ENCODE assay signal across 11 cellular contexts in the genomic region with DNA sequence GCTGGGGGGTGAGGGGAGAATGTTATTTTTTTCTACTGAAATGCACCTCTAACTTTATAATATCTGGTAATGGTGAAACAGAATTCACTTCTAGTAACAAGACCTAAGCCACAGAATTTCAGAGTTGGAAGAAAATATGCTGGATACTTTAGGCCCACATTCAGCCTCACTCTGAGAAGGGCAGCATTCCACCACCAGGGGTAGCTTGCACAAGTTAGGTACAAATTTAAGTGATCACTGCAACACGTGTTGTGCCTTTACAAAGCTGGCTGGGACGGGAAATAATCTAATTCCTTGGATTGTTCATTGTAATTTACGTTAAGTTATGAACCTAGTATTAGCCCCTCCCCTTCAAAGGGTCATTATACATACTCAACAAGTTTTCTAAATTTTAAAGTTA.
A peak's percentile ranks its signal among the peaks of the same experiment; 100 is the strongest.
DNase-seq lines count a peak whose midpoint lies in the region; ATAC-seq, FAIRE-seq and TF ChIP-seq lines count a peak whose summit lies in the region.
"Had no signal": no experiment of that assay in that cellular context is flagged by ENCODE, and none has a peak within 500 bp of the region (broad histone marks: within the 10 kb centered on the region; RNA-seq: fewer than 3 reads in every experiment).

No MANE protein-coding gene starts in this region.

- H3K79me2 ChIP-seq in K562 (ENCODE audit: control insufficient read depth, insufficient read depth, low read length), result no peaks in the 10 kb centered on the region

- H3K4me3 ChIP-seq in AG10803 (ENCODE audit: low read length) (no peak overlapping the region), HFF-Myc (replicated peaks; ENCODE audit: low read depth, low read length) (no peak overlapping the region), K562 (no peak overlapping the region), kidney epithelial cell (ENCODE audit: low read depth, low read length) (no peak overlapping the region)

- H3K9me1 ChIP-seq in K562 (ENCODE audit: control insufficient read depth, insufficient read depth, low read length), result no peaks in the 10 kb centered on the region

- H3K36me3 ChIP-seq in K562 (ENCODE audit: control insufficient read depth, insufficient read depth, low read length) (no peaks in the 10 kb centered on the region), kidney epithelial cell (ENCODE audit: control insufficient read depth, insufficient read depth, low read length) (no peaks in the 10 kb centered on the region)

- no peak for FAIRE-seq in K562 (lab: Jason Lieb, UNC)
- no peak for FAIRE-seq in GM19239 (lab: Jason Lieb, UNC)

- TF ChIP-seq EP300 in K562 (IDR thresholded peaks at IDR 0.05; ENCODE audit: low read length), result no peak

- BruUV-seq in K562 (replicated peaks; lab: Mats Ljungman, UMichigan), result no TSS peak

- H3K9me3 ChIP-seq in K562 (replicated peaks; ENCODE audit: control insufficient read depth, insufficient read depth, low read depth, low read length), result no peaks in the 10 kb centered on the region

- 0 out of 3 replicates have a peak, but pooled peaks have one; percentile 47 for ATAC-seq in K562
- no peak for ATAC-seq in GM18519 (IDR thresholded peaks at IDR 0.05; ENCODE audit: low FRiP score, unreplicated experiment)

- POLR2A ChIA-PET in K562 (lab: Yijun Ruan, JAX), result no interaction called here

- H3K27ac ChIP-seq in K562 (ENCODE audit: extremely low read depth, low read depth, low read length), result no peak overlapping the region

- intact Hi-C loops in K562 (cut with micrococcal nuclease), result no loop called here

- WGBS in K562 (ENCODE audit: insufficient coverage, low coverage, missing lambda C conversion rate), result 46% methylated on average over 3 of the region's 3 CpGs

- H3K27me3 ChIP-seq in K562 (ENCODE audit: control insufficient read depth in 2 of 2, insufficient read depth in 2 of 2, low read length in 2 of 2) (no peaks in the 10 kb centered on the region), kidney epithelial cell (ENCODE audit: control insufficient read depth, insufficient read depth, low read length) (no peaks in the 10 kb centered on the region)

- no peak overlapping the region for H3K4me2 ChIP-seq in K562 (ENCODE audit: insufficient read depth, low read length)

- in situ Hi-C loops in K562 (cut with MboI), result no loop called here

- no peak overlapping the region for H2AFZ ChIP-seq in K562 (ENCODE audit: low read depth, low read length)

- no peak for TF ChIP-seq POLR2A in K562 (conservative IDR thresholded peaks at IDR 0.05)

- DNase-seq in AG10803 (ENCODE audit: low read depth) (peak; percentile 33), HFF-Myc (ENCODE audit: extremely low read depth, low read depth) (no peak), K562 (ENCODE audit: extremely low read depth in 1 of 4, low spot score in 3 of 4) (peak in 3 of 4 experiments; percentile 11 to 25 (median 24)), kidney epithelial cell (ENCODE audit: low read depth) (no peak), NCI-H524 (lab: John Stamatoyannopoulos, UW) (no peak), GM19239 (ENCODE audit: insufficient read length, low spot score) (no peak)
- DNase-seq in stimulated activated CD4-positive, alpha-beta T cell treated with anti-CD3 and anti-CD28 coated beads, Interleukin-4, amount 100 ng/mL, for 24 hours, result no peak
- DNase-seq: activated T-cell treated with anti-CD3 and anti-CD28 coated beads, Interleukin-2, amount 50 U/mL, for 24 hours; stimulated activated naive CD4-positive, alpha-beta T cell; T-helper 9 cell had no signal

- H4K20me1 ChIP-seq in K562 (replicated peaks; ENCODE audit: control insufficient read depth, insufficient read depth, low read length), result no peaks in the 10 kb centered on the region

- H3K4me1 ChIP-seq in K562 (replicated peaks in 1 of 2; ENCODE audit: control insufficient read depth in 2 of 2, insufficient read depth in 2 of 2, low read length in 2 of 2), result no peaks in the 10 kb centered on the region

- peak; percentile 48 for TF ChIP-seq CTCF in AG10803 (conservative IDR thresholded peaks at IDR 0.05; ENCODE audit: low read length)
- peak; percentile 39 for TF ChIP-seq CTCF in HFF-Myc (IDR thresholded peaks at IDR 0.05; ENCODE audit: low read depth, low read length, missing control alignments)
- peak in 1 of 3 experiments; percentile 34; a peak in 1 of 6 replicates for TF ChIP-seq CTCF in K562 (IDR thresholded peaks at IDR 0.05 in 2 of 3, conservative IDR thresholded peaks at IDR 0.05 in 1 of 3; ENCODE audit: insufficient read depth in 2 of 3, low read depth in 1 of 3, low read length in 3 of 3)
- TF ChIP-seq CTCF in kidney epithelial cell (IDR thresholded peaks at IDR 0.05; ENCODE audit: insufficient read depth, low read length, poor library complexity, severe bottlenecking), result peak; percentile 35

- H3K9ac ChIP-seq in K562 (ENCODE audit: insufficient read depth in 1 of 2, low read depth in 2 of 2, low read length in 2 of 2), result no peak overlapping the region

- CTCF ChIA-PET in K562 (lab: Yijun Ruan, JAX; ENCODE audit: low intra/inter-chr PET ratio), result no interaction called here

- TF ChIP-seq RAD21 in K562 (CRISPR knock-in tag; conservative IDR thresholded peaks at IDR 0.05 in 1 of 2, IDR thresholded peaks at IDR 0.05 in 1 of 2), result no peak

TF ChIP-seq in K562, 482 proteins besides CTCF, POLR2A, EP300 and RAD21 (continues in another document):
- TF ChIP-seq STAT5A (IDR thresholded peaks at IDR 0.05; ENCODE audit: borderline replicate concordance, low read length), result no peak
- no peak for TF ChIP-seq MYNN (IDR thresholded peaks at IDR 0.05)
- TF ChIP-seq MYNN (CRISPR knock-in tag; IDR thresholded peaks at IDR 0.05), result no peak
- TF ChIP-seq, protein P1, sequence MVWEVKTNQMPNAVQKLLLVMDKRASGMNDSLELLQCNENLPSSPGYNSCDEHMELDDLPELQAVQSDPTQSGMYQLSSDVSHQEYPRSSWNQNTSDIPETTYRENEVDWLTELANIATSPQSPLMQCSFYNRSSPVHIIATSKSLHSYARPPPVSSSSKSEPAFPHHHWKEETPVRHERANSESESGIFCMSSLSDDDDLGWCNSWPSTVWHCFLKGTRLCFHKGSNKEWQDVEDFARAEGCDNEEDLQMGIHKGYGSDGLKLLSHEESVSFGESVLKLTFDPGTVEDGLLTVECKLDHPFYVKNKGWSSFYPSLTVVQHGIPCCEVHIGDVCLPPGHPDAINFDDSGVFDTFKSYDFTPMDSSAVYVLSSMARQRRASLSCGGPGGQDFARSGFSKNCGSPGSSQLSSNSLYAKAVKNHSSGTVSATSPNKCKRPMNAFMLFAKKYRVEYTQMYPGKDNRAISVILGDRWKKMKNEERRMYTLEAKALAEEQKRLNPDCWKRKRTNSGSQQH (CRISPR knock-in tag; IDR thresholded peaks at IDR 0.05), result no peak
- TF ChIP-seq MEIS2 (IDR thresholded peaks at IDR 0.05; ENCODE audit: partially characterized antibody), result no peak
- no peak for TF ChIP-seq POLR2AphosphoS2 (IDR thresholded peaks at IDR 0.05; ENCODE audit: low read length)
- no peak for TF ChIP-seq CBX8 (IDR thresholded peaks at IDR 0.05; ENCODE audit: borderline replicate concordance, extremely low read depth, low read depth, low read length, poor library complexity, severe bottlenecking)
- TF ChIP-seq, protein P2, sequence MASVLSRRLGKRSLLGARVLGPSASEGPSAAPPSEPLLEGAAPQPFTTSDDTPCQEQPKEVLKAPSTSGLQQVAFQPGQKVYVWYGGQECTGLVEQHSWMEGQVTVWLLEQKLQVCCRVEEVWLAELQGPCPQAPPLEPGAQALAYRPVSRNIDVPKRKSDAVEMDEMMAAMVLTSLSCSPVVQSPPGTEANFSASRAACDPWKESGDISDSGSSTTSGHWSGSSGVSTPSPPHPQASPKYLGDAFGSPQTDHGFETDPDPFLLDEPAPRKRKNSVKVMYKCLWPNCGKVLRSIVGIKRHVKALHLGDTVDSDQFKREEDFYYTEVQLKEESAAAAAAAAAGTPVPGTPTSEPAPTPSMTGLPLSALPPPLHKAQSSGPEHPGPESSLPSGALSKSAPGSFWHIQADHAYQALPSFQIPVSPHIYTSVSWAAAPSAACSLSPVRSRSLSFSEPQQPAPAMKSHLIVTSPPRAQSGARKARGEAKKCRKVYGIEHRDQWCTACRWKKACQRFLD (CRISPR knock-in tag; IDR thresholded peaks at IDR 0.05), result no peak
- TF ChIP-seq ZNF778 (CRISPR knock-in tag; IDR thresholded peaks at IDR 0.05), result no peak
- no peak for TF ChIP-seq ZFX (CRISPR knock-in tag; IDR thresholded peaks at IDR 0.05)
- TF ChIP-seq NR2F6 (CRISPR knock-in tag; IDR thresholded peaks at IDR 0.05), result no peak
- no peak for TF ChIP-seq LEF1 (IDR thresholded peaks at IDR 0.05)
- TF ChIP-seq EGR1 (conservative IDR thresholded peaks at IDR 0.05), result no peak
- TF ChIP-seq, protein P3, sequence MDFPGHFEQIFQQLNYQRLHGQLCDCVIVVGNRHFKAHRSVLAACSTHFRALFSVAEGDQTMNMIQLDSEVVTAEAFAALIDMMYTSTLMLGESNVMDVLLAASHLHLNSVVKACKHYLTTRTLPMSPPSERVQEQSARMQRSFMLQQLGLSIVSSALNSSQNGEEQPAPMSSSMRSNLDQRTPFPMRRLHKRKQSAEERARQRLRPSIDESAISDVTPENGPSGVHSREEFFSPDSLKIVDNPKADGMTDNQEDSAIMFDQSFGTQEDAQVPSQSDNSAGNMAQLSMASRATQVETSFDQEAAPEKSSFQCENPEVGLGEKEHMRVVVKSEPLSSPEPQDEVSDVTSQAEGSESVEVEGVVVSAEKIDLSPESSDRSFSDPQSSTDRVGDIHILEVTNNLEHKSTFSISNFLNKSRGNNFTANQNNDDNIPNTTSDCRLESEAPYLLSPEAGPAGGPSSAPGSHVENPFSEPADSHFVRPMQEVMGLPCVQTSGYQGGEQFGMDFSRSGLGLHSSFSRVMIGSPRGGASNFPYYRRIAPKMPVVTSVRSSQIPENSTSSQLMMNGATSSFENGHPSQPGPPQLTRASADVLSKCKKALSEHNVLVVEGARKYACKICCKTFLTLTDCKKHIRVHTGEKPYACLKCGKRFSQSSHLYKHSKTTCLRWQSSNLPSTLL (IDR thresholded peaks at IDR 0.05), result no peak
- TF ChIP-seq SNRNP70 (optimal IDR thresholded peaks at IDR 0.05; ENCODE audit: low read depth, low read length), result no peak
- TF ChIP-seq DMBX1 (CRISPR knock-in tag; IDR thresholded peaks at IDR 0.05; ENCODE audit: borderline replicate concordance), result no peak
- no peak for TF ChIP-seq SMAD2 (IDR thresholded peaks at IDR 0.05; ENCODE audit: low read depth, low read length)
- TF ChIP-seq, protein P4, sequence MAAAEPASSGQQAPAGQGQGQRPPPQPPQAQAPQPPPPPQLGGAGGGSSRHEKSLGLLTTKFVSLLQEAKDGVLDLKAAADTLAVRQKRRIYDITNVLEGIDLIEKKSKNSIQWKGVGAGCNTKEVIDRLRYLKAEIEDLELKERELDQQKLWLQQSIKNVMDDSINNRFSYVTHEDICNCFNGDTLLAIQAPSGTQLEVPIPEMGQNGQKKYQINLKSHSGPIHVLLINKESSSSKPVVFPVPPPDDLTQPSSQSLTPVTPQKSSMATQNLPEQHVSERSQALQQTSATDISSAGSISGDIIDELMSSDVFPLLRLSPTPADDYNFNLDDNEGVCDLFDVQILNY (CRISPR knock-in tag; IDR thresholded peaks at IDR 0.05), result no peak
- TF ChIP-seq EP400 (IDR thresholded peaks at IDR 0.05), result no peak
- TF ChIP-seq MTA3 (IDR thresholded peaks at IDR 0.05; ENCODE audit: borderline replicate concordance), result no peak

Comparison
In these comparisons a context has a peak if more than half of its experiments do, and no peak if none do; other contexts are left out.
1. DNase-seq: peak in AG10803 (single experiment) and K562 (3 of 4); none in HFF-Myc (single experiment), kidney epithelial cell (single experiment), stimulated activated CD4-positive, alpha-beta T cell treated with anti-CD3 and anti-CD28 coated beads, Interleukin-4, amount 100 ng/mL, for 24 hours (single experiment), NCI-H524 (0 of 2) and GM19239 (single experiment).